In genomic region chr20:2873747-2874041, GRCh38 we compare ENCODE assay signal across 9 cellular contexts. TPM values are rescaled to one million over a fixed set of nuclear protein-coding genes. Genes with fewer than 3 reads are reported as not detected.
DNase-seq lines count a peak whose midpoint lies in the region; ATAC-seq and TF ChIP-seq lines count a peak whose summit lies in the region.
"Had no signal": no experiment of that assay in that cellular context is flagged by ENCODE, and none has a peak within 500 bp of the region (broad histone marks: within the 10 kb centered on the region; RNA-seq: fewer than 3 reads in every experiment).

No MANE protein-coding gene starts in this region.

- peak overlapping the region; percentile 87 to 89 for H3K4me3 ChIP-seq in cardiac fibroblast (replicated peaks in 1 of 2; ENCODE audit: low read depth in 2 of 2, low read length in 2 of 2)
- H3K4me3 ChIP-seq in right lobe of liver, result peak overlapping the region; percentile 93 to 96 (median 96)

- H3K4me1 ChIP-seq in right lobe of liver, result peaks cover 0 to 18% (median 0%) of the 10 kb centered on the region in 4 donors

- ATAC-seq in HG03097 (IDR thresholded peaks at IDR 0.05; ENCODE audit: low FRiP score, unreplicated experiment) (peak; percentile 36), right lobe of liver (peak in 1 of 4 donors; percentile 36)

- WGBS in right lobe of liver (ENCODE audit: insufficient coverage, low coverage, low lambda C conversion rate, missing lambda C conversion rate), result 0% methylated on average over 8 of the region's 29 CpGs

- intact Hi-C loops in right lobe of liver (cut with DNase I), result no loop called here

- DNase-seq in NCI-H1105 treated with DMSO at 0.1 percent for 48 hours (lab: John Stamatoyannopoulos, UW) (peak; percentile 43), NCI-H1105 (lab: John Stamatoyannopoulos, UW) (no peak), T follicular helper cell (ENCODE audit: low read depth) (peak; percentile 37), cardiac fibroblast (ENCODE audit: low read depth in 2 of 2) (peak; percentile 21 to 49), right lobe of liver (peak in 2 of 3 donors; percentile 68 to 73), GM19240 (ENCODE audit: insufficient read length, low spot score) (no peak)
- peak in 2 of 3 experiments; percentile 22 to 50 for DNase-seq in stimulated activated CD4-positive, alpha-beta T cell treated with anti-CD3 and anti-CD28 coated beads, TNF-alpha, amount 100 ng/mL, for 4 hours (ENCODE audit: low read depth in 3 of 3)

- no peaks in the 10 kb centered on the region for H3K9me3 ChIP-seq in right lobe of liver

- no peaks in the 10 kb centered on the region for H3K27me3 ChIP-seq in right lobe of liver

- peak overlapping the region; percentile 53 to 81 (median 59) for H3K27ac ChIP-seq in right lobe of liver

- TF ChIP-seq POLR2A in right lobe of liver (IDR thresholded peaks at IDR 0.05), result no peak

- TF ChIP-seq CTCF in cardiac fibroblast (IDR thresholded peaks at IDR 0.05; ENCODE audit: low read depth, low read length) (no peak), right lobe of liver (IDR thresholded peaks at IDR 0.05) (no peak)

- H3K36me3 ChIP-seq in right lobe of liver, result no peaks in the 10 kb centered on the region

RNA-seq across cellular contexts. Expression of gene PTPRA, which starts 0.4 kb away (rescaled TPM):
- 10 to 100 TPM; 15.7 to 22.1 (median 18.6) TPM for total RNA-seq in right lobe of liver

RNA-seq across cellular contexts. Expression of gene VPS16, which starts 33.1 kb away (rescaled TPM):
- 10 to 100 TPM; 17.2 to 22.2 (median 19.1) TPM for total RNA-seq in right lobe of liver

RNA-seq across cellular contexts. Expression of gene PCED1A, which starts 33.2 kb away (rescaled TPM):
- total RNA-seq in right lobe of liver, result 10 to 100 TPM in 5 of 6 experiments, 1 to 10 TPM in 1; 9.6 to 22.2 (median 18.6) TPM

RNA-seq across cellular contexts. Expression of gene TMEM239, which starts 57.5 kb away (rescaled TPM):
- not detected for total RNA-seq in right lobe of liver
- total RNA-seq: pulmonary artery endothelial cell had no signal

RNA-seq across cellular contexts. Expression of gene C20orf141, which starts 58.9 kb away (rescaled TPM):
- not detected for total RNA-seq in right lobe of liver
- total RNA-seq: pulmonary artery endothelial cell had no signal

Comparison
In these comparisons a context has a peak if more than half of its experiments do, and no peak if none do; other contexts are left out.
1. DNase-seq: peak in NCI-H1105 treated with DMSO at 0.1 percent for 48 hours (single experiment), T follicular helper cell (single experiment), cardiac fibroblast (2 of 2), right lobe of liver (2 of 3) and stimulated activated CD4-positive, alpha-beta T cell treated with anti-CD3 and anti-CD28 coated beads, TNF-alpha, amount 100 ng/mL, for 4 hours (2 of 3); none in NCI-H1105 (single experiment) and GM19240 (single experiment).